28 cellular contexts compared by ENCODE assay signal in the genomic region with DNA sequence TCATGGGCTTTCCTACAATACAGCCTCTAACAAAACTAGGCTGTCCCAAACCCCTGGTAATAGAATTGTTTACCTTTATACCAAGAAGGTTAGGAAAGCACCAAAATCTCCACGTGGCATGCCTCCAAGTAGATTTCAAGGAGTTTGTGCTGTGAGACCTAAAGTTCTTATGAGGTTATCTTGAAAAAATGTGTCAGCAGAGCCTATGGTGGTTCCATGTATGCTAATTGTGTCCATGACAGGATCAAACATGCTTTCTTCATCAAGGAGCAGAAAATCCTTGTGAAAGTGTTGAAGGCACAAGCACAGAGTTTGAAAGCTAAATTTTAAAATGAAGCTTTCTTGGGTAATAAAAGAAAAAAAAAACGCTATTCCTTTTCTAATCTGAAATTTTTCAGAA. TPM values are rescaled to one million over a fixed set of nuclear protein-coding genes. Genes with fewer than 3 reads are reported as not detected.
DNase-seq lines count a peak whose midpoint lies in the region; FAIRE-seq and TF ChIP-seq lines count a peak whose summit lies in the region.
"Had no signal": no experiment of that assay in that cellular context is flagged by ENCODE, and none has a peak within 500 bp of the region (broad histone marks: within the 10 kb centered on the region; RNA-seq: fewer than 3 reads in every experiment).

No MANE protein-coding gene starts in this region.

- H3K9me1 ChIP-seq in keratinocyte (ENCODE audit: control insufficient read depth, extremely low read depth, insufficient read depth, low read length), result no peaks in the 10 kb centered on the region

- DNase-seq in bronchial epithelial cell (ENCODE audit: low read depth), result peak; percentile 79
- peak; percentile 65 for DNase-seq in epithelial cell of esophagus (ENCODE audit: low read depth)
- DNase-seq in keratinocyte (ENCODE audit: low read depth, low spot score), result no peak
- no peak for DNase-seq in lower leg skin (ENCODE audit: low spot score in 2 of 2)
- no peak for DNase-seq in NOMO-1 treated with dmso at 0.1 percent for 144 hours (lab: John Stamatoyannopoulos, UW; ENCODE audit: unreplicated experiment)
- DNase-seq: 8988T; ACHN; BE2C; C1 segment of cervical spinal cord; CD4-positive, alpha-beta memory T cell; CD4-positive, CD25-positive, alpha-beta regulatory T cell; CD8-positive, alpha-beta memory T cell; COR-L47; DMS 273 treated with DMSO at 0.1 percent for 48 hours; DMS153; DMS53; DMS79; DND-41; EL; GDM1 had no signal

- H3K4me3 ChIP-seq in bronchial epithelial cell (ENCODE audit: low read depth, low read length) (no peak overlapping the region), epithelial cell of esophagus (ENCODE audit: low read length) (no peak overlapping the region), keratinocyte (ENCODE audit: control insufficient read depth in 2 of 3, extremely low read depth in 1 of 3, insufficient read depth in 2 of 3, low read depth in 1 of 3, low read length in 3 of 3) (no peak overlapping the region), lower leg skin (ENCODE audit: low read depth, poor library complexity, severe bottlenecking) (no peak overlapping the region)
- H3K4me3 ChIP-seq: BLaER1, GM12878 had no signal

- H3K36me3 ChIP-seq in bronchial epithelial cell (ENCODE audit: control insufficient read depth, insufficient read depth, low read length) (no peaks in the 10 kb centered on the region), keratinocyte (ENCODE audit: control insufficient read depth in 2 of 2, extremely low read depth in 1 of 2, insufficient read depth in 2 of 2, low read length in 2 of 2) (no peaks in the 10 kb centered on the region)
- H3K36me3 ChIP-seq: BE2C, BLaER1 had no signal

- dilution Hi-C loops in keratinocyte (cut with MboI; ENCODE audit: extremely low pct_ligation_motif_present, low sequenced_read_pairs), result no loop called here

- TF ChIP-seq POLR2A in lower leg skin (IDR thresholded peaks at IDR 0.05), result no peak

- no peak overlapping the region for H3K9ac ChIP-seq in keratinocyte (ENCODE audit: control insufficient read depth, extremely low read depth, insufficient read depth, low read length)
- H3K9ac ChIP-seq: BLaER1 had no signal

- FAIRE-seq in bronchial epithelial cell (lab: Jason Lieb, UNC), result no peak
- peak; percentile 80 for FAIRE-seq in keratinocyte (lab: Jason Lieb, UNC)
- FAIRE-seq: GM12878, GM12892, GM18507 had no signal

- TF ChIP-seq CTCF in bronchial epithelial cell (IDR thresholded peaks at IDR 0.05; ENCODE audit: insufficient read depth, low read length, severe bottlenecking), result no peak
- TF ChIP-seq CTCF in epithelial cell of esophagus (IDR thresholded peaks at IDR 0.05; ENCODE audit: insufficient read depth, low read depth, low read length, missing control alignments), result no peak
- no peak for TF ChIP-seq CTCF in keratinocyte (optimal IDR thresholded peaks at IDR 0.05 in 1 of 3, IDR thresholded peaks at IDR 0.05 in 1 of 3, conservative IDR thresholded peaks at IDR 0.05 in 1 of 3; ENCODE audit: extremely low read depth in 1 of 3, insufficient read depth in 2 of 3, low read length in 3 of 3)
- TF ChIP-seq CTCF in lower leg skin (IDR thresholded peaks at IDR 0.05), result no peak

- H3K9me3 ChIP-seq in keratinocyte (ENCODE audit: control insufficient read depth, low read depth, low read length), result no peaks in the 10 kb centered on the region
- H3K9me3 ChIP-seq: BE2C, BLaER1 had no signal

- no peaks in the 10 kb centered on the region for H3K27me3 ChIP-seq in bronchial epithelial cell (ENCODE audit: control insufficient read depth, insufficient read depth, low read length)
- H3K27me3 ChIP-seq in keratinocyte (ENCODE audit: control insufficient read depth, extremely low read depth, insufficient read depth, low read length), result no peaks in the 10 kb centered on the region
- H3K27me3 ChIP-seq: BE2C, BLaER1 had no signal

- H3K27ac ChIP-seq in keratinocyte (ENCODE audit: control insufficient read depth, insufficient read depth, low read length), result no peak overlapping the region
- H3K27ac ChIP-seq: BLaER1 had no signal

- no peaks in the 10 kb centered on the region for H3K4me1 ChIP-seq in keratinocyte (ENCODE audit: control insufficient read depth, extremely low read depth, insufficient read depth, low read length)
- H3K4me1 ChIP-seq: BE2C, BLaER1 had no signal

- intact Hi-C loops in lower leg skin (cut with DNase I; ENCODE audit: low total_unique reads), result no loop called here

- no peak overlapping the region for H3K4me2 ChIP-seq in keratinocyte (ENCODE audit: control insufficient read depth, extremely low read depth, insufficient read depth, low read depth, low read length)
- H3K4me2 ChIP-seq: BLaER1 had no signal

- no peaks in the 10 kb centered on the region for H3K79me2 ChIP-seq in keratinocyte (ENCODE audit: control insufficient read depth, insufficient read depth, low read length)

- H4K20me1 ChIP-seq in keratinocyte (ENCODE audit: control insufficient read depth, extremely low read depth, insufficient read depth, low read length), result no peaks in the 10 kb centered on the region
- H4K20me1 ChIP-seq: BLaER1 had no signal

- H2AFZ ChIP-seq in keratinocyte (ENCODE audit: control insufficient read depth, low read length), result no peak overlapping the region

- 41 to 45% methylated on average over 2 of the region's 2 CpGs for WGBS in lower leg skin, 2 donors

RNA-seq across cellular contexts. Expression of gene CCDC73, which starts 36.2 kb away (rescaled TPM):
- total RNA-seq in bronchial epithelial cell (0.13 TPM in 1 of 2 replicates, not detected in the other), lower leg skin (not detected)
- not detected in 3 replicates for polyA plus RNA-seq in keratinocyte
- not detected for polyA plus RNA-seq in keratinocyte (2011; ENCODE audit: low read depth)
- not detected in 2 replicates for polyA plus RNA-seq in keratinocyte (2011; cell fraction: cytosol; rRNA removed)
- not detected in 2 replicates for polyA plus RNA-seq in keratinocyte (2011; cell fraction: nucleus; rRNA removed)
- polyA plus RNA-seq in keratinocyte (2012; ENCODE audit: low replicate concordance), result 0.06 TPM in 1 of 2 replicates, not detected in the other
- polyA minus RNA-seq in keratinocyte, result not detected in 3 replicates
- not detected for polyA minus RNA-seq in keratinocyte (2011; cell fraction: cytosol; rRNA and poly(A)+ RNA removed)
- polyA minus RNA-seq in keratinocyte (2011; cell fraction: nucleus; rRNA and poly(A)+ RNA removed), result not detected in 2 replicates
- total RNA-seq: A673; CD4-positive, alpha-beta memory T cell; CD4-positive, CD25-positive, alpha-beta regulatory T cell; CD8-positive, alpha-beta memory T cell; Daoy; G401 had no signal
- polyA plus RNA-seq: AG04450; CD4-positive, alpha-beta memory T cell; CD8-positive, alpha-beta memory T cell had no signal

Comparison
In these comparisons a context has a peak if more than half of its experiments do, and no peak if none do; other contexts are left out.
1. DNase-seq: peak in bronchial epithelial cell (single experiment) and epithelial cell of esophagus (single experiment); none in keratinocyte (single experiment), lower leg skin (0 of 2) and NOMO-1 treated with dmso at 0.1 percent for 144 hours (single experiment).